In genomic region chr16:67326472-67327309, GRCh38 we compare ENCODE assay signal across 1 cellular context.
TF ChIP-seq lines count a peak whose summit lies in the region.

KCTD19 (minus strand) TSS chr16:67326741; CDS start chr16:67326707, 34 bp downstream.
A gene with protein sequence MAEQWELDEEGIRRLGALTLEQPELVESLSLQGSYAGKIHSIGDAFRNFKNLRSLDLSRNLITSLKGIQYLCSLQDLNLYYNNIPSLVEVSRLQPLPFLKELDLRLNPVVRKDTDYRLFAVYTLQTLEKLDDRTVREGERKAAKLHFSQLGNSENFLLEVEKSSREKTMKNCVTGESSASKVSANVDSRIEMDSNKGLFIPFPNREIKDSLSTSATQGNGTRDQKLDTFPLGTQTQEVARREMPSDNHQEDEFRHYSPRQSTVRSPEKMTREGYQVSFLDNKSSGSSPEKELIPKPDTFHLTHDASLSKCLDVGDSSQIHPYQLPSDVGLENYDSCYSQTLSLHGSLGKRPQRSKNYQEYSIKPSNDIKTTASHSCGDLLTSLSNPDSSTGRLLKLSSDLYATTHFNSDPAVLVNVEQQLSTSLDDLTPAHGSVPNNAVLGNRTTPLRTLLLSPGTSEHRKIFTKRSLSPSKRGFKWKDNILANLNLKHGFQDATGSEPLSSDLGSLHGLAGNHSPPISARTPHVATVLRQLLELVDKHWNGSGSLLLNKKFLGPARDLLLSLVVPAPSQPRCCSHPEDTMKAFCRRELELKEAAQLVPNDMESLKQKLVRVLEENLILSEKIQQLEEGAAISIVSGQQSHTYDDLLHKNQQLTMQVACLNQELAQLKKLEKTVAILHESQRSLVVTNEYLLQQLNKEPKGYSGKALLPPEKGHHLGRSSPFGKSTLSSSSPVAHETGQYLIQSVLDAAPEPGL (plus strand): TSS chr16:67326815. CDS start chr16:67326863, 48 bp downstream.

TF ChIP-seq in HepG2, 621 proteins besides CTCF, POLR2A, EP300 and RAD21 (continued from another document and continues in another):
- TF ChIP-seq KDM2A (CRISPR knock-in tag; IDR thresholded peaks at IDR 0.05; ENCODE audit: borderline replicate concordance, low read depth) (peak; percentile 72; the same call in 1 of the 2 replicates), BRCA1 (CRISPR knock-in tag; IDR thresholded peaks at IDR 0.05) (no peak), EHMT2 (IDR thresholded peaks at IDR 0.05; ENCODE audit: borderline replicate concordance, low read depth, low read length) (no peak), ZFY (CRISPR knock-in tag; IDR thresholded peaks at IDR 0.05) (no peak), AHR (CRISPR knock-in tag; IDR thresholded peaks at IDR 0.05) (no peak), HDAC1 (CRISPR knock-in tag; IDR thresholded peaks at IDR 0.05) (peak; percentile 56; the same call in 1 of the 2 replicates), DMAP1 (CRISPR knock-in tag; IDR thresholded peaks at IDR 0.05) (no peak; the same call in 1 of the 2 replicates), SMYD3 (CRISPR knock-in tag; IDR thresholded peaks at IDR 0.05) (no peak), AGO2 (optimal IDR thresholded peaks at IDR 0.05; ENCODE audit: low read depth, low read length) (no peak), ATF4 (CRISPR knock-in tag; IDR thresholded peaks at IDR 0.05) (no peak), POLR2AphosphoS2 (IDR thresholded peaks at IDR 0.05; ENCODE audit: low read depth, low read length) (no peak), YY1 (IDR thresholded peaks at IDR 0.05; ENCODE audit: insufficient read depth, insufficient replicate concordance, low read depth, low read length) (peak; percentile 75), HOXA9 (CRISPR knock-in tag; IDR thresholded peaks at IDR 0.05; ENCODE audit: borderline replicate concordance) (no peak), SOX5 (CRISPR knock-in tag; IDR thresholded peaks at IDR 0.05; ENCODE audit: borderline replicate concordance) (no peak), ZNF101 (CRISPR knock-in tag; IDR thresholded peaks at IDR 0.05; ENCODE audit: borderline replicate concordance, low read depth) (no peak), ZFP90 (CRISPR knock-in tag; IDR thresholded peaks at IDR 0.05; ENCODE audit: borderline replicate concordance) (no peak), POGZ (CRISPR knock-in tag; IDR thresholded peaks at IDR 0.05) (0 out of 2 replicates have a peak, but pooled peaks have one; percentile 67), POGK (CRISPR knock-in tag; conservative IDR thresholded peaks at IDR 0.05) (no peak), TCF7 (IDR thresholded peaks at IDR 0.05; ENCODE audit: low read depth) (no peak), ZNF513 (CRISPR knock-in tag; conservative IDR thresholded peaks at IDR 0.05) (no peak), ZC3H13 (CRISPR knock-in tag; IDR thresholded peaks at IDR 0.05) (peak; percentile 47; the same call in 1 of the 2 replicates), KMT2B (CRISPR knock-in tag; IDR thresholded peaks at IDR 0.05) (peak; percentile 27; the same call in 1 of the 2 replicates), ZNF572 (CRISPR knock-in tag; IDR thresholded peaks at IDR 0.05) (no peak), SIX1 (CRISPR knock-in tag; IDR thresholded peaks at IDR 0.05; ENCODE audit: borderline replicate concordance) (no peak), HOXD1 (CRISPR knock-in tag; IDR thresholded peaks at IDR 0.05) (no peak), TBL1XR1 (IDR thresholded peaks at IDR 0.05; ENCODE audit: borderline replicate concordance, low read length, partially characterized antibody) (no peak), FOXA1 (IDR thresholded peaks at IDR 0.05) (no peak), FOXA1 (CRISPR knock-in tag; IDR thresholded peaks at IDR 0.05) (no peak), ZNF75D (CRISPR knock-in tag; IDR thresholded peaks at IDR 0.05; ENCODE audit: borderline replicate concordance) (no peak), MAFK (conservative IDR thresholded peaks at IDR 0.05 in 1 of 2, IDR thresholded peaks at IDR 0.05 in 1 of 2; ENCODE audit: low read length in 2 of 2) (no peak), HOXA3 (CRISPR knock-in tag; IDR thresholded peaks at IDR 0.05) (peak; percentile 66; the same call in 1 of the 2 replicates), MED1 (CRISPR knock-in tag; IDR thresholded peaks at IDR 0.05) (peak; percentile 36; the same call in 1 of the 2 replicates), ELF4 (CRISPR knock-in tag; IDR thresholded peaks at IDR 0.05; ENCODE audit: borderline replicate concordance) (no peak), KLF12 (CRISPR knock-in tag; IDR thresholded peaks at IDR 0.05; ENCODE audit: borderline replicate concordance) (peak; percentile 66), BHLHE40 (IDR thresholded peaks at IDR 0.05; ENCODE audit: low read length) (peak; percentile 40; the same call in 1 of the 2 replicates), JARID2 (CRISPR knock-in tag; IDR thresholded peaks at IDR 0.05; ENCODE audit: insufficient replicate concordance) (no peak), PHF8 (CRISPR knock-in tag; IDR thresholded peaks at IDR 0.05) (no peak), ZNF446 (CRISPR knock-in tag; IDR thresholded peaks at IDR 0.05) (no peak), CHCHD3 (CRISPR knock-in tag; IDR thresholded peaks at IDR 0.05) (no peak), HBP1 (CRISPR knock-in tag; IDR thresholded peaks at IDR 0.05; ENCODE audit: low read depth) (no peak), SKI (IDR thresholded peaks at IDR 0.05; ENCODE audit: partially characterized antibody) (no peak), ZSCAN30 (CRISPR knock-in tag; IDR thresholded peaks at IDR 0.05) (no peak), ATF7 (IDR thresholded peaks at IDR 0.05) (no peak), ATF7 (CRISPR knock-in tag; IDR thresholded peaks at IDR 0.05) (no peak), NCOA1 (CRISPR knock-in tag; IDR thresholded peaks at IDR 0.05) (no peak), ZNF282 (IDR thresholded peaks at IDR 0.05; ENCODE audit: partially characterized antibody) (no peak), THAP8 (CRISPR knock-in tag; IDR thresholded peaks at IDR 0.05; ENCODE audit: borderline replicate concordance) (no peak), CBFB (CRISPR knock-in tag; IDR thresholded peaks at IDR 0.05) (no peak), CHD4 (IDR thresholded peaks at IDR 0.05; ENCODE audit: borderline replicate concordance, low read length) (0 out of 2 replicates have a peak, but pooled peaks have one; percentile 26), ZNF543 (CRISPR knock-in tag; IDR thresholded peaks at IDR 0.05) (peak; percentile 55; the same call in 1 of the 2 replicates), RNF2 (conservative IDR thresholded peaks at IDR 0.05; ENCODE audit: low read depth) (no peak)
- TF ChIP-seq, protein P1, sequence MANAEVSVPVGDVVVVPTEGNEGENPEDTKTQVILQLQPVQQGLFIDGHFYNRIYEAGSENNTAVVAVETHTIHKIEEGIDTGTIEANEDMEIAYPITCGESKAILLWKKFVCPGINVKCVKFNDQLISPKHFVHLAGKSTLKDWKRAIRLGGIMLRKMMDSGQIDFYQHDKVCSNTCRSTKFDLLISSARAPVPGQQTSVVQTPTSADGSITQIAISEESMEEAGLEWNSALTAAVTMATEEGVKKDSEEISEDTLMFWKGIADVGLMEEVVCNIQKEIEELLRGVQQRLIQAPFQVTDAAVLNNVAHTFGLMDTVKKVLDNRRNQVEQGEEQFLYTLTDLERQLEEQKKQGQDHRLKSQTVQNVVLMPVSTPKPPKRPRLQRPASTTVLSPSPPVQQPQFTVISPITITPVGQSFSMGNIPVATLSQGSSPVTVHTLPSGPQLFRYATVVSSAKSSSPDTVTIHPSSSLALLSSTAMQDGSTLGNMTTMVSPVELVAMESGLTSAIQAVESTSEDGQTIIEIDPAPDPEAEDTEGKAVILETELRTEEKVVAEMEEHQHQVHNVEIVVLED (CRISPR knock-in tag; IDR thresholded peaks at IDR 0.05; ENCODE audit: borderline replicate concordance), result peak; percentile 58; the same call in 1 of the 2 replicates
- TF ChIP-seq, protein P2, sequence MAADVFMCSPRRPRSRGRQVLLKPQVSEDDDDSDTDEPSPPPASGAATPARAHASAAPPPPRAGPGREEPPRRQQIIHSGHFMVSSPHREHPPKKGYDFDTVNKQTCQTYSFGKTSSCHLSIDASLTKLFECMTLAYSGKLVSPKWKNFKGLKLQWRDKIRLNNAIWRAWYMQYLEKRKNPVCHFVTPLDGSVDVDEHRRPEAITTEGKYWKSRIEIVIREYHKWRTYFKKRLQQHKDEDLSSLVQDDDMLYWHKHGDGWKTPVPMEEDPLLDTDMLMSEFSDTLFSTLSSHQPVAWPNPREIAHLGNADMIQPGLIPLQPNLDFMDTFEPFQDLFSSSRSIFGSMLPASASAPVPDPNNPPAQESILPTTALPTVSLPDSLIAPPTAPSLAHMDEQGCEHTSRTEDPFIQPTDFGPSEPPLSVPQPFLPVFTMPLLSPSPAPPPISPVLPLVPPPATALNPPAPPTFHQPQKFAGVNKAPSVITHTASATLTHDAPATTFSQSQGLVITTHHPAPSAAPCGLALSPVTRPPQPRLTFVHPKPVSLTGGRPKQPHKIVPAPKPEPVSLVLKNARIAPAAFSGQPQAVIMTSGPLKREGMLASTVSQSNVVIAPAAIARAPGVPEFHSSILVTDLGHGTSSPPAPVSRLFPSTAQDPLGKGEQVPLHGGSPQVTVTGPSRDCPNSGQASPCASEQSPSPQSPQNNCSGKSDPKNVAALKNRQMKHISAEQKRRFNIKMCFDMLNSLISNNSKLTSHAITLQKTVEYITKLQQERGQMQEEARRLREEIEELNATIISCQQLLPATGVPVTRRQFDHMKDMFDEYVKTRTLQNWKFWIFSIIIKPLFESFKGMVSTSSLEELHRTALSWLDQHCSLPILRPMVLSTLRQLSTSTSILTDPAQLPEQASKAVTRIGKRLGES (CRISPR knock-in tag; IDR thresholded peaks at IDR 0.05; ENCODE audit: borderline replicate concordance), result 0 out of 2 replicates have a peak, but pooled peaks have one; percentile 24
- TF ChIP-seq, protein P3, sequence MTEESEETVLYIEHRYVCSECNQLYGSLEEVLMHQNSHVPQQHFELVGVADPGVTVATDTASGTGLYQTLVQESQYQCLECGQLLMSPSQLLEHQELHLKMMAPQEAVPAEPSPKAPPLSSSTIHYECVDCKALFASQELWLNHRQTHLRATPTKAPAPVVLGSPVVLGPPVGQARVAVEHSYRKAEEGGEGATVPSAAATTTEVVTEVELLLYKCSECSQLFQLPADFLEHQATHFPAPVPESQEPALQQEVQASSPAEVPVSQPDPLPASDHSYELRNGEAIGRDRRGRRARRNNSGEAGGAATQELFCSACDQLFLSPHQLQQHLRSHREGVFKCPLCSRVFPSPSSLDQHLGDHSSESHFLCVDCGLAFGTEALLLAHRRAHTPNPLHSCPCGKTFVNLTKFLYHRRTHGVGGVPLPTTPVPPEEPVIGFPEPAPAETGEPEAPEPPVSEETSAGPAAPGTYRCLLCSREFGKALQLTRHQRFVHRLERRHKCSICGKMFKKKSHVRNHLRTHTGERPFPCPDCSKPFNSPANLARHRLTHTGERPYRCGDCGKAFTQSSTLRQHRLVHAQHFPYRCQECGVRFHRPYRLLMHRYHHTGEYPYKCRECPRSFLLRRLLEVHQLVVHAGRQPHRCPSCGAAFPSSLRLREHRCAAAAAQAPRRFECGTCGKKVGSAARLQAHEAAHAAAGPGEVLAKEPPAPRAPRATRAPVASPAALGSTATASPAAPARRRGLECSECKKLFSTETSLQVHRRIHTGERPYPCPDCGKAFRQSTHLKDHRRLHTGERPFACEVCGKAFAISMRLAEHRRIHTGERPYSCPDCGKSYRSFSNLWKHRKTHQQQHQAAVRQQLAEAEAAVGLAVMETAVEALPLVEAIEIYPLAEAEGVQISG (CRISPR knock-in tag; IDR thresholded peaks at IDR 0.05), result peak; percentile 83
- TF ChIP-seq, protein P4, sequence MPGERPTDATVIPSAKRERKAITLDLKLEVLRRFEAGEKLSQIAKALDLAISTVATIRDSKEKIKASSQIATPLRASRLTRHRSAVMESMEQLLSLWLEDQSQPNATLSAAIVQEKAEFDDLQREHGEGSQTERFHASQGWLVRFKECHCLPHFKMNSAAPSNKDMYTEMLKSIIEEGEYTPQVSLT (CRISPR knock-in tag; IDR thresholded peaks at IDR 0.05; ENCODE audit: borderline replicate concordance, low read depth), result no peak
